In the genomic region with DNA sequence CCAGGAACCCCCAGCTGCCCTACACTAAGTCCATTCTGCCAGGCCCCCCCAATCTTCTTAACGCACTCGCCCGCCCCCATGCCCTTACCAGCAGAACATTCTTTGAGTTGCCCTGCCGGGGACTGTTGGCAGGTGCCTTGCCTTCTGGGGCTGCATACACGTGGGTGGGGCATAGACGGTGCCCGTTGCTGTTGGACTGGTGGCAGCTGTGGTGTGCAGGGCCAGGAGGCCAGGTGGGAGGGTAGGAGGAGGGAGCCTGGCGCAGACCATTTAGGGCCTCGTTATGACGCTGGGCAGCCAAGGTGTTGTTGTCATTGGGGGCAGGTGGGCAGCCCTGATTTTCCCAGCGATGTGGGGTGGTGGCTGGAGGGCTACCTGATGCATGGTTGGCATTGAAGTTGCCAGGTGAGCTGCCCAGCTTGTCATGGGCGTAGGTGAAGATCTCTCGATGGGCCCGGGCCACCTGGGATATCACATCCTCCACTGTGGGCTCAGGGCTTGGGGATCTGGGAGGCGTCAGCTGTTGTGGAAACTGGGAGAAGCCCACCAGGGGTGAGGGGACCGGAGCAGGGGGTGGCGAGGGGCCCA, we compare ENCODE assay signal across 10 cellular contexts. TPM values are rescaled to one million over a fixed set of nuclear protein-coding genes. Genes with fewer than 3 reads are reported as not detected.
DNase-seq lines count a peak whose midpoint lies in the region; ATAC-seq and TF ChIP-seq lines count a peak whose summit lies in the region.
"Had no signal": no experiment of that assay in that cellular context is flagged by ENCODE, and none has a peak within 500 bp of the region (broad histone marks: within the 10 kb centered on the region; RNA-seq: fewer than 3 reads in every experiment).

No MANE protein-coding gene starts in this region.

- peaks cover 32 to 44% of the 10 kb centered on the region in 2 donors for H3K36me3 Mint-ChIP-seq in CD14-positive monocyte

- no peak overlapping the region for H2AFZ ChIP-seq in OCI-LY1 (ENCODE audit: low read length)
- no peak overlapping the region for H2AFZ ChIP-seq in PC-3 (ENCODE audit: low read length)

- BruUV-seq in PC-3 (replicated peaks; lab: Mats Ljungman, UMichigan), result no TSS peak

- no peak for TF ChIP-seq POLR2A in prostate gland (IDR thresholded peaks at IDR 0.05)

- H3K4me1 Mint-ChIP-seq in CD14-positive monocyte, result peaks cover 63% of the 10 kb centered on the region

- CTCF ChIA-PET in PC-3 (lab: Charles Lee), result no interaction called here

- peaks cover 0 to 2% (median 0%) of the 10 kb centered on the region in 3 donors for H3K27me3 Mint-ChIP-seq in CD14-positive monocyte (ENCODE audit: low read depth in 3 of 3)

- H3K9me3 ChIP-seq in OCI-LY1 (ENCODE audit: low read length) (no peaks in the 10 kb centered on the region), duodenal mucosa (ENCODE audit: control insufficient read depth in 1 of 2, low read length in 2 of 2) (no peaks in the 10 kb centered on the region), prostate gland (no peaks in the 10 kb centered on the region), PC-3 (ENCODE audit: low read length) (no peaks in the 10 kb centered on the region)

- H3K9ac ChIP-seq in OCI-LY1 (ENCODE audit: low read length) (no peak overlapping the region), duodenal mucosa (ENCODE audit: low read depth in 1 of 2, low read length in 2 of 2) (peak overlapping the region; percentile 12 to 14), PC-3 (ENCODE audit: low read length) (no peak overlapping the region)
- H3K9ac ChIP-seq: KMS-11 had no signal

- no peaks in the 10 kb centered on the region for H3F3A ChIP-seq in OCI-LY1 (ENCODE audit: insufficient read depth, low read length)
- H3F3A ChIP-seq in PC-3 (ENCODE audit: low read length, unreplicated experiment), result no peaks in the 10 kb centered on the region

- H3K36me3 ChIP-seq in OCI-LY1 (ENCODE audit: insufficient read depth, low read length) (peaks cover 24% of the 10 kb centered on the region; the same call in 1 of the 2 replicates), duodenal mucosa (ENCODE audit: control insufficient read depth in 1 of 2, insufficient read depth in 2 of 2, low read length in 2 of 2) (peaks cover 21 to 46% of the 10 kb centered on the region in 2 donors), prostate gland (peaks cover 3 to 20% of the 10 kb centered on the region in 2 donors), PC-3 (ENCODE audit: low read depth, low read length) (peaks cover 8% of the 10 kb centered on the region)

- H3K4me3 ChIP-seq in OCI-LY1 (ENCODE audit: low read depth, low read length, poor library complexity, severe bottlenecking), result no peak overlapping the region
- H3K4me3 ChIP-seq in duodenal mucosa (ENCODE audit: low read depth in 1 of 2, low read length in 2 of 2), result no peak overlapping the region
- H3K4me3 ChIP-seq in prostate gland, result no peak overlapping the region
- H3K4me3 ChIP-seq in PC-3 (ENCODE audit: low read length), result no peak overlapping the region

- no peaks in the 10 kb centered on the region for H3K9me2 ChIP-seq in OCI-LY1 (ENCODE audit: low read depth, low read length)
- no peaks in the 10 kb centered on the region for H3K9me2 ChIP-seq in PC-3 (replicated peaks; ENCODE audit: low read length)

- H3K4me1 ChIP-seq in OCI-LY1 (ENCODE audit: insufficient read depth, low read length, severe bottlenecking) (peaks cover 51% of the 10 kb centered on the region), duodenal mucosa (ENCODE audit: control insufficient read depth in 1 of 2, insufficient read depth in 2 of 2, low read length in 2 of 2) (peaks cover 39 to 49% of the 10 kb centered on the region in 2 donors), prostate gland (replicated peaks) (no peaks in the 10 kb centered on the region), PC-3 (ENCODE audit: insufficient read depth, low read length) (peaks cover 19% of the 10 kb centered on the region)

- no peak for ATAC-seq in PC-3

- no peak for DNase-seq in CD14-positive monocyte (ENCODE audit: low spot score)
- no peak for DNase-seq in prostate gland (ENCODE audit: low spot score)
- no peak for DNase-seq in PC-3
- DNase-seq in NCI-H2029 treated with DMSO at 0.1 percent for 48 hours (lab: John Stamatoyannopoulos, UW), result no peak
- no peak for DNase-seq in SKM-1 (lab: John Stamatoyannopoulos, UW; ENCODE audit: unreplicated experiment)
- DNase-seq in stimulated activated CD4-positive, alpha-beta T cell treated with anti-CD3 and anti-CD28 coated beads, Interleukin-15, amount 100 ng/mL, for 24 hours, result no peak
- DNase-seq: NCI-H69 had no signal

- H3K27me3 ChIP-seq in OCI-LY1 (ENCODE audit: insufficient read depth, low read length) (no peaks in the 10 kb centered on the region), duodenal mucosa (ENCODE audit: control insufficient read depth in 1 of 2, insufficient read depth in 2 of 2, low read length in 2 of 2) (no peaks in the 10 kb centered on the region), prostate gland (replicated peaks; ENCODE audit: insufficient read depth) (no peaks in the 10 kb centered on the region), PC-3 (ENCODE audit: low read length) (no peaks in the 10 kb centered on the region)

- intact Hi-C loops in CD14-positive monocyte (cut with micrococcal nuclease), result loop anchor here (5.0 kb wide), 2 partner anchors 33 to 227 kb away; partner anchors contain the start of gene THRA (in 2 of the 2)
- intact Hi-C loops in prostate gland (cut with DNase I), result loop anchor here (5.0 kb wide), 1 partner anchor 33 kb away; the partner anchor contains the start of gene THRA
- intact Hi-C loops in PC-3 (cut with micrococcal nuclease), result no loop called here

- no peaks in the 10 kb centered on the region for H4K20me1 ChIP-seq in OCI-LY1 (ENCODE audit: insufficient read depth, low read length)
- H4K20me1 ChIP-seq in PC-3 (ENCODE audit: low read length), result peaks cover 6% of the 10 kb centered on the region

- H3K27ac ChIP-seq in OCI-LY1 (ENCODE audit: low read depth, low read length, poor library complexity, severe bottlenecking), result peak overlapping the region; percentile 80
- peak overlapping the region; percentile 64 for H3K27ac ChIP-seq in duodenal mucosa (ENCODE audit: low read depth, low read length)
- H3K27ac ChIP-seq in prostate gland, result peak overlapping the region; percentile 88 to 95
- no peak overlapping the region for H3K27ac ChIP-seq in PC-3 (ENCODE audit: low read length)
- H3K27ac ChIP-seq: KMS-11 had no signal

- no peak for TF ChIP-seq CTCF in CD14-positive monocyte (IDR thresholded peaks at IDR 0.05)
- TF ChIP-seq CTCF in OCI-LY1 (IDR thresholded peaks at IDR 0.05; ENCODE audit: low read length), result no peak
- no peak for TF ChIP-seq CTCF in prostate gland (IDR thresholded peaks at IDR 0.05)
- TF ChIP-seq CTCF in PC-3 (conservative IDR thresholded peaks at IDR 0.05; ENCODE audit: low read depth, low read length), result no peak

- 69% methylated on average over 17 of the region's 17 CpGs for WGBS in prostate gland

- H3K79me2 ChIP-seq in OCI-LY1 (ENCODE audit: insufficient read depth, low read length) (no peaks in the 10 kb centered on the region), PC-3 (ENCODE audit: low read length) (peaks cover 23% of the 10 kb centered on the region)

- peak overlapping the region in 1 of 2 donors; percentile 48 for H3K4me3 Mint-ChIP-seq in CD14-positive monocyte

- POLR2A ChIA-PET in PC-3 (lab: Charles Lee; ENCODE audit: unreplicated experiment), result no interaction called here

- peak overlapping the region; percentile 87 to 99 (median 98) for H3K27ac Mint-ChIP-seq in CD14-positive monocyte

- H3K4me2 ChIP-seq in OCI-LY1 (ENCODE audit: low read length) (no peak overlapping the region), PC-3 (ENCODE audit: low read length) (no peak overlapping the region)
- H3K4me2 ChIP-seq: KMS-11 had no signal

- peaks cover 0 to 5% (median 0%) of the 10 kb centered on the region in 7 donors for H3K9me3 Mint-ChIP-seq in CD14-positive monocyte

RNA-seq across cellular contexts. Expression of gene NR1D1, which starts 4.9 kb away (rescaled TPM):
- polyA plus RNA-seq in CD14-positive monocyte, result under 1 TPM; 0.28 to 0.31 TPM
- 10 to 100 TPM; 10.7 to 35.2 TPM for total RNA-seq in prostate gland
- total RNA-seq in PC-3 (2014; rRNA removed), result 7.1 and 9.2 TPM in 2 replicates

RNA-seq across cellular contexts. Expression of gene MSL1, which starts 26.3 kb away (rescaled TPM):
- polyA plus RNA-seq in CD14-positive monocyte, result 10 to 100 TPM in 1 of 2 donors, 1 to 10 TPM in 1; 10.0 to 11.4 TPM
- total RNA-seq in prostate gland (100 to 1,000 TPM in 1 of 2 donors, 10 to 100 TPM in 1; 77.0 to 112 TPM), PC-3 (2014; rRNA removed) (22.2 and 38.1 TPM in 2 replicates)

RNA-seq across cellular contexts. Expression of gene THRA, which starts 32.7 kb away (rescaled TPM):
- polyA plus RNA-seq in CD14-positive monocyte, result 1 to 10 TPM; 2.5 to 3.8 TPM
- total RNA-seq in prostate gland, result 10 to 100 TPM; 35.2 to 79.8 TPM
- 6.6 and 11.2 TPM in 2 replicates for total RNA-seq in PC-3 (2014; rRNA removed)

RNA-seq across cellular contexts. Expression of gene MED24, which starts 41.2 kb away (rescaled TPM):
- polyA plus RNA-seq in CD14-positive monocyte, result 10 to 100 TPM; 24.9 to 34.1 TPM
- 100 to 1,000 TPM in 1 of 2 donors, 10 to 100 TPM in 1; 55.2 to 167 TPM for total RNA-seq in prostate gland
- total RNA-seq in PC-3 (2014; rRNA removed), result 73.0 and 78.7 TPM in 2 replicates

RNA-seq across cellular contexts. Expression of gene CASC3, which starts 44.9 kb away (rescaled TPM):
- 10 to 100 TPM; 19.0 to 30.2 TPM for polyA plus RNA-seq in CD14-positive monocyte
- total RNA-seq in prostate gland (10 to 100 TPM; 59.8 to 94.3 TPM), PC-3 (2014; rRNA removed) (27.3 and 39.2 TPM in 2 replicates)

Comparison
In these comparisons a context has a peak if more than half of its experiments do, and no peak if none do; other contexts are left out.
1. H3K9ac ChIP-seq: peak in duodenal mucosa (2 of 2); none in OCI-LY1 (single experiment) and PC-3 (single experiment).